In genomic region chr10:123392182-123392930, GRCh38 we compare ENCODE assay signal across 10 cellular contexts.
DNase-seq lines count a peak whose midpoint lies in the region; ATAC-seq, FAIRE-seq and TF ChIP-seq lines count a peak whose summit lies in the region.
"Had no signal": no experiment of that assay in that cellular context is flagged by ENCODE, and none has a peak within 500 bp of the region (broad histone marks: within the 10 kb centered on the region; RNA-seq: fewer than 3 reads in every experiment).

No MANE protein-coding gene starts in this region.

- H3K27ac Mint-ChIP-seq in activated CD8-positive, alpha-beta memory T cell treated with anti-CD3 and anti-CD28 coated beads, Interleukin-2, amount 10 ng/mL, durations not matched to agents 7 days and 5 days, result no peak overlapping the region

- H3K36me3 Mint-ChIP-seq in activated CD8-positive, alpha-beta memory T cell treated with anti-CD3 and anti-CD28 coated beads, Interleukin-2, amount 10 ng/mL, durations not matched to agents 7 days and 5 days, result no peaks in the 10 kb centered on the region
- H3K36me3 Mint-ChIP-seq: CD14-positive monocyte had no signal

- H3K4me3 ChIP-seq in GM12864 (ENCODE audit: low read depth, low read length), result peak overlapping the region; percentile 11

- peaks cover 5% of the 10 kb centered on the region for H3K9me3 Mint-ChIP-seq in activated CD8-positive, alpha-beta memory T cell treated with anti-CD3 and anti-CD28 coated beads, Interleukin-2, amount 10 ng/mL, durations not matched to agents 7 days and 5 days (ENCODE audit: low read depth)

- CTCF ChIA-PET in activated CD8-positive, alpha-beta memory T cell treated with anti-CD3 and anti-CD28 coated beads, Interleukin-2, amount 10 ng/mL, durations not matched to agents 7 days and 5 days (lab: Charles Lee), result no interaction called here

- DNase-seq in GM12864 (ENCODE audit: low read depth) (peak; percentile 100), GM19239 (ENCODE audit: insufficient read length, low spot score) (peak; percentile 60), MV-4-11 (lab: John Stamatoyannopoulos, UW) (peak; percentile 86), glomerular visceral epithelial cell (ENCODE audit: extremely low spot score) (no peak), COLO668 (lab: John Stamatoyannopoulos, UW; ENCODE audit: unreplicated experiment) (no peak), mesenteric fat pad (ENCODE audit: low spot score) (no peak)
- DNase-seq in activated CD8-positive, alpha-beta memory T cell treated with anti-CD3 and anti-CD28 coated beads, Interleukin-2, amount 10 ng/mL, durations not matched to agents 7 days and 5 days, result no peak
- DNase-seq: NCI-H510A treated with DMSO at 0.1 percent for 48 hours had no signal

- no peak overlapping the region for H3K4me3 Mint-ChIP-seq in activated CD8-positive, alpha-beta memory T cell treated with anti-CD3 and anti-CD28 coated beads, Interleukin-2, amount 10 ng/mL, durations not matched to agents 7 days and 5 days
- H3K4me3 Mint-ChIP-seq: CD14-positive monocyte had no signal

- TF ChIP-seq CTCF in GM12864 (IDR thresholded peaks at IDR 0.05; ENCODE audit: low read depth, low read length, missing control alignments), result no peak

- H3K27me3 Mint-ChIP-seq in activated CD8-positive, alpha-beta memory T cell treated with anti-CD3 and anti-CD28 coated beads, Interleukin-2, amount 10 ng/mL, durations not matched to agents 7 days and 5 days, result no peaks in the 10 kb centered on the region

- peak; percentile 100 for FAIRE-seq in GM19239 (lab: Jason Lieb, UNC)

- H3K4me1 Mint-ChIP-seq in activated CD8-positive, alpha-beta memory T cell treated with anti-CD3 and anti-CD28 coated beads, Interleukin-2, amount 10 ng/mL, durations not matched to agents 7 days and 5 days, result no peaks in the 10 kb centered on the region
- H3K4me1 Mint-ChIP-seq: CD14-positive monocyte had no signal

- peak; percentile 84 for ATAC-seq in HG02852 (IDR thresholded peaks at IDR 0.05; ENCODE audit: unreplicated experiment)
- ATAC-seq in activated CD8-positive, alpha-beta memory T cell treated with anti-CD3 and anti-CD28 coated beads, Interleukin-2, amount 10 ng/mL, durations not matched to agents 7 days and 5 days, result no peak

Comparison
In these comparisons a context has a peak if more than half of its experiments do, and no peak if none do; other contexts are left out.
1. DNase-seq: peak in GM12864 (single experiment), GM19239 (single experiment) and MV-4-11 (single experiment); none in activated CD8-positive, alpha-beta memory T cell treated with anti-CD3 and anti-CD28 coated beads, Interleukin-2, amount 10 ng/mL, durations not matched to agents 7 days and 5 days (single experiment), glomerular visceral epithelial cell (single experiment), COLO668 (single experiment) and mesenteric fat pad (single experiment).